Comparison of ENCODE assay signal across 8 cellular contexts in the genomic region with DNA sequence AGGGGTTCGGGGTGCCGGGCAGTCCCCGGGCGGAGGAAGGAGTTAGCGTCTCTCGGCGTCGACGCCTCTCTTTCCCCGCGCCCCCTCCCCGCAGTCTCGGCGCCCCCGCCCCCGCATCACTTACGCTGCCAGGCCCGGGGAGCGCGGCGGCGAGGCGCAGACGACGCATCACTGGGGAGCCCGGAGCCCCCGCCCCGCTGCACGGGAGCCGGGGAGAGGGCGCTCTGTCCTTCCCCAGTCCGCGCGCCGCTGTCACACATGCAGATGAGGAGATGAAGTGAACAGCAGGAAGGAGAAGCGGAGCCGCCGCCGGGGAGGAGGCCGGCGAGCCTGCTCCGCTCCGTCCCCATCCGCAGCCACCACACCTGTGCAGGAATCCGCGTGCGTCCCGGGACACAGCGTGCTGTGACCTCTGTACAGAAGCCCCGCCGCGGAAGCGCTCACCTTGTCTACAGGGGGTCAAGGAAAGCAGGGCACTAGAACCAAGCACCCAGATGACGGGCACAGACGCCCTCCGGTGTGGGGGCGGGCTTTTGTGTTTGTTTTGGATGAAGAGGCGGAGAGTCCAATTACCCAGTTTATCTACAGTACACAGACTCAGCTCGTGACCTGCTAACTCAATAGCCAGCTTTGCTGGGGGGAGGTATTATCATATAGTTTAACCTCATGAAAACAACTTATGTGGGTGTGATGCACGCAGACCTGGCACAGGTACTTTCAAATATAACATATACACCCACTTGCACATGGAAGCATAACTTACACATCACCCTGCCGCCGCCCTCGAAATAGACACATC. TPM values are rescaled to one million over a fixed set of nuclear protein-coding genes. Genes with fewer than 3 reads are reported as not detected.
A peak's percentile ranks its signal among the peaks of the same experiment; 100 is the strongest.
DNase-seq lines count a peak whose midpoint lies in the region; ATAC-seq and TF ChIP-seq lines count a peak whose summit lies in the region.

No MANE protein-coding gene starts in this region.

- H3K9me3 ChIP-seq in right atrium auricular region (no peaks in the 10 kb centered on the region), gastrocnemius medialis (no peaks in the 10 kb centered on the region)

- peak in 1 of 2 donors; percentile 12 for ATAC-seq in gastrocnemius medialis
- no peak for ATAC-seq in GM18511 (IDR thresholded peaks at IDR 0.05; ENCODE audit: unreplicated experiment)
- no peak for ATAC-seq in HG02798 (IDR thresholded peaks at IDR 0.05; ENCODE audit: poor library complexity, unreplicated experiment)
- ATAC-seq in GM21576 (IDR thresholded peaks at IDR 0.05; ENCODE audit: unreplicated experiment), result no peak

- peaks cover 97% of the 10 kb centered on the region for H3K27me3 Mint-ChIP-seq in activated naive CD4-positive, alpha-beta T cell treated with anti-CD3 and anti-CD28 coated beads, Interleukin-2, amount 10 ng/mL, durations not matched to agents 7 days and 5 days

- in situ Hi-C loops in gastrocnemius medialis (cut with MboI; ENCODE audit: low sequenced_read_pairs in 4 of 4), result no loop called here

- H3K27ac ChIP-seq in right atrium auricular region, result no peak overlapping the region
- no peak overlapping the region for H3K27ac ChIP-seq in gastrocnemius medialis

- peaks cover 0 to 15% of the 10 kb centered on the region in 2 donors for H3K4me1 ChIP-seq in right atrium auricular region
- H3K4me1 ChIP-seq in gastrocnemius medialis, result peaks cover 9 to 11% of the 10 kb centered on the region in 2 donors

- H3K4me3 Mint-ChIP-seq in activated naive CD4-positive, alpha-beta T cell treated with anti-CD3 and anti-CD28 coated beads, Interleukin-2, amount 10 ng/mL, durations not matched to agents 7 days and 5 days, result peak overlapping the region; percentile 6

- TF ChIP-seq CTCF in right atrium auricular region (IDR thresholded peaks at IDR 0.05), result no peak
- no peak for TF ChIP-seq CTCF in gastrocnemius medialis (IDR thresholded peaks at IDR 0.05 in 4 of 5, conservative IDR thresholded peaks at IDR 0.05 in 1 of 5)

- intact Hi-C loops in gastrocnemius medialis (cut with DNase I; ENCODE audit: low total_unique reads), result no loop called here

- no peak overlapping the region for H3K27ac Mint-ChIP-seq in activated naive CD4-positive, alpha-beta T cell treated with anti-CD3 and anti-CD28 coated beads, Interleukin-2, amount 10 ng/mL, durations not matched to agents 7 days and 5 days

- H3K4me1 Mint-ChIP-seq in activated naive CD4-positive, alpha-beta T cell treated with anti-CD3 and anti-CD28 coated beads, Interleukin-2, amount 10 ng/mL, durations not matched to agents 7 days and 5 days, result peaks cover 4% of the 10 kb centered on the region

- peak; percentile 59 for DNase-seq in COR-L47 (lab: John Stamatoyannopoulos, UW)
- DNase-seq in NCI-H82 treated with DMSO at 0.1 percent for 48 hours (lab: John Stamatoyannopoulos, UW; ENCODE audit: unreplicated experiment), result peak; percentile 43
- peak; percentile 64 for DNase-seq in activated naive CD4-positive, alpha-beta T cell treated with anti-CD3 and anti-CD28 coated beads, Interleukin-2, amount 10 ng/mL, durations not matched to agents 7 days and 5 days
- DNase-seq in right atrium auricular region (ENCODE audit: low spot score), result no peak
- DNase-seq in gastrocnemius medialis, result no peak

- peaks cover 0 to 19% of the 10 kb centered on the region in 2 donors for H3K27me3 ChIP-seq in right atrium auricular region
- H3K27me3 ChIP-seq in gastrocnemius medialis, result peaks cover 31 to 41% (median 40%) of the 10 kb centered on the region in 3 donors

- H3K36me3 ChIP-seq in right atrium auricular region (no peaks in the 10 kb centered on the region), gastrocnemius medialis (no peaks in the 10 kb centered on the region)

- CTCF ChIA-PET in activated naive CD4-positive, alpha-beta T cell treated with anti-CD3 and anti-CD28 coated beads, Interleukin-2, amount 10 ng/mL, durations not matched to agents 7 days and 5 days (lab: Charles Lee), result interaction anchor here (1.0 kb wide), 1 partner anchor 8 kb away, joined by 4 read pairs; no protein-coding TSS in a partner anchor

- H3K36me3 Mint-ChIP-seq in activated naive CD4-positive, alpha-beta T cell treated with anti-CD3 and anti-CD28 coated beads, Interleukin-2, amount 10 ng/mL, durations not matched to agents 7 days and 5 days, result no peaks in the 10 kb centered on the region

- TF ChIP-seq POLR2A in gastrocnemius medialis (IDR thresholded peaks at IDR 0.05), result no peak

- no peaks in the 10 kb centered on the region for H3K9me3 Mint-ChIP-seq in activated naive CD4-positive, alpha-beta T cell treated with anti-CD3 and anti-CD28 coated beads, Interleukin-2, amount 10 ng/mL, durations not matched to agents 7 days and 5 days

- peak overlapping the region; percentile 2 to 51 for H3K4me3 ChIP-seq in right atrium auricular region
- H3K4me3 ChIP-seq in gastrocnemius medialis, result peak overlapping the region; percentile 22 to 52 (median 40)

RNA-seq across cellular contexts. Expression of a gene that starts 12.5 kb away (rescaled TPM):
- under 1 TPM in 1 of 2 donors, not detected in 1; 0.24 TPM for total RNA-seq in right atrium auricular region
- total RNA-seq in gastrocnemius medialis, result not detected

RNA-seq across cellular contexts. Expression of a gene that starts 22.7 kb away (rescaled TPM):
- total RNA-seq in right atrium auricular region, result 1 to 10 TPM in 1 of 2 donors, under 1 TPM in 1; 0.67 to 1.7 TPM
- 1 to 10 TPM in 1 of 4 donors, under 1 TPM in 3; 0.42 to 1.9 (median 0.58) TPM for total RNA-seq in gastrocnemius medialis

Comparison
In these comparisons a context has a peak if more than half of its experiments do, and no peak if none do; other contexts are left out.
1. DNase-seq: peak in COR-L47 (single experiment), NCI-H82 treated with DMSO at 0.1 percent for 48 hours (single experiment) and activated naive CD4-positive, alpha-beta T cell treated with anti-CD3 and anti-CD28 coated beads, Interleukin-2, amount 10 ng/mL, durations not matched to agents 7 days and 5 days (single experiment); none in right atrium auricular region (single experiment) and gastrocnemius medialis (0 of 2).